In genomic region chr9:131977074-131977838, GRCh38 we compare ENCODE assay signal across 15 cellular contexts.
A peak's percentile ranks its signal among the peaks of the same experiment; 100 is the strongest.
DNase-seq lines count a peak whose midpoint lies in the region; ATAC-seq lines count a peak whose summit lies in the region.
"Had no signal": no experiment of that assay in that cellular context is flagged by ENCODE, and none has a peak within 500 bp of the region (broad histone marks: within the 10 kb centered on the region; RNA-seq: fewer than 3 reads in every experiment).

No MANE protein-coding gene starts in this region.

- ATAC-seq in left ventricle myocardium superior, result peak; percentile 25
- no peak for ATAC-seq in Right ventricle myocardium inferior
- ATAC-seq: Panc1; stimulated activated naive CD8-positive, alpha-beta T cell treated with anti-CD3 and anti-CD28 coated beads, Interleukin-15, Interleukin-2, amounts not matched to agents 100 U/mL and 50 U/mL, for 24 hours had no signal

- no peak for DNase-seq in left ventricle myocardium superior
- no peak for DNase-seq in Right ventricle myocardium inferior (ENCODE audit: missing footprints)
- DNase-seq in NOMO-1 treated with dmso at 0.1 percent for 144 hours (lab: John Stamatoyannopoulos, UW; ENCODE audit: unreplicated experiment), result peak; percentile 47
- peak; percentile 27 for DNase-seq in germinal center (ENCODE audit: low spot score)
- no peak for DNase-seq in NCI-H1092 treated with DMSO at 0.1 percent for 48 hours (lab: John Stamatoyannopoulos, UW)
- no peak for DNase-seq in D341Med (ENCODE audit: low spot score)
- DNase-seq in activated gamma-delta T cell treated with Interleukin-2 at 50 U/mL for 16 hours, result no peak
- DNase-seq in NCI-H2227 (lab: John Stamatoyannopoulos, UW; ENCODE audit: unreplicated experiment), result no peak
- DNase-seq: effector memory CD4-positive, alpha-beta T cell; GDM1; glutamatergic neuron; NCI-H2171 treated with DMSO at 0.1 percent for 48 hours; stimulated activated CD4-positive, alpha-beta T cell treated with anti-CD3 and anti-CD28 coated beads, Interleukin-1b, Interleukin-23, amount 100 ng/mL, for 48 hours; stimulated activated naive CD8-positive, alpha-beta T cell treated with anti-CD3 and anti-CD28 coated beads, Interleukin-15, Interleukin-2, amounts not matched to agents 100 U/mL and 50 U/mL, for 24 hours had no signal

- intact Hi-C loops in left ventricle myocardium superior (cut with micrococcal nuclease), result no loop called here
- intact Hi-C loops in Right ventricle myocardium inferior (cut with DNase I), result no loop called here

Comparison
In these comparisons a context has a peak if more than half of its experiments do, and no peak if none do; other contexts are left out.
1. DNase-seq: peak in NOMO-1 treated with dmso at 0.1 percent for 144 hours (single experiment) and germinal center (single experiment); none in left ventricle myocardium superior (single experiment), Right ventricle myocardium inferior (single experiment), NCI-H1092 treated with DMSO at 0.1 percent for 48 hours (single experiment), D341Med (single experiment), activated gamma-delta T cell treated with Interleukin-2 at 50 U/mL for 16 hours (single experiment) and NCI-H2227 (single experiment).